Comparison of ENCODE assay signal across 1 cellular context in the genomic region with DNA sequence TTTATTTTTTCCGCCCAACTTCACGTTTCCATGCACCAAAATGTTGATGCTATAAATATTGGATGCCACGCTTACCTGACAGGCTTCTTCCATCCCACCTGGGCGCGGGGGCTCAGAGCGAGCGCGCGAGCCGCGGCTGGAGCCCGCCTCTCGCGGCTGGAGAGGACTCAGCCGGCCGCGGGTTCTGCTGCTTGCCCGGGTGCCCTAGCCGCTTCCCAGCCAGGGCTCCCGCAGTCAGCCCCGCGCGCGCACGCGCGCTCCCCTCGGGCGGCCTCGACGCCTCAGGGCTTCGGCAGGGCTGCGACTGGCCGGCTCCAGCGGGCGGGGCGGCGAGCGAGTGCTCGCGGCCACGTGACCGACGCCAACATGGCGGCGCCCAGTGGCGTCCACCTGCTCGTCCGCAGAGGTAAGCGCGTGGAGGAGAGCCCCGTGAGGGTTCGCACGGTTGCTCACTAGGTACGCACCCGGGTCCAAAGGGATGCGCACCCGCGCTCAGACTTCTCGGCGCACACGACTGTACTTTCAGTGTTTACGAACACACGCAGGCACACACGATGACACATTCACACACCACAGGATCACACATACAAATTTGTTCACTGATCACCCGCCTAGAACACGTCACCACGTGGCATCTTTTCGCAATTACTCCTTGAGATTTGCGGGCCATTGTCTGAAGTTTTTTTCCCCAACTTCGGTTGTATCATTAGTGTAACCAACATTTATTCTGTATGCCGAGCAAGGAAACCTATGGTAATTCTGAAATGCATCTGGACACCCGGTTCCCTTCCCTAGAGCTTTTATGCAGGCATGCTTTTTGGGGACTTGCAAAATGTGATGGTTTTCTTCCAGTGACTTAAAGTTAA.
TF ChIP-seq lines count a peak whose summit lies in the region.

A gene (plus strand): TSS at position 350 of the 866 bp plus-strand sequence. CDS start 17 bp downstream, at position 367.

TF ChIP-seq in HEK293, 187 proteins besides CTCF, POLR2A, EP300 and RAD21 (continued from another document and continues in another):
- TF ChIP-seq ZNF169 (tag by site-specific recombination; IDR thresholded peaks at IDR 0.05) (no peak), ZNF785 (tag by site-specific recombination; IDR thresholded peaks at IDR 0.05) (0 out of 2 replicates have a peak, but pooled peaks have one; percentile 45), ZNF571 (tag by site-specific recombination; IDR thresholded peaks at IDR 0.05) (no peak), FEZF1 (tag by site-specific recombination; IDR thresholded peaks at IDR 0.05) (0 out of 2 replicates have a peak, but pooled peaks have one; percentile 16), ZNF157 (tag by site-specific recombination; IDR thresholded peaks at IDR 0.05) (no peak), ZNF843 (tag by site-specific recombination; IDR thresholded peaks at IDR 0.05) (0 out of 2 replicates have a peak, but pooled peaks have one; percentile 29), ZNF658 (tag by site-specific recombination; IDR thresholded peaks at IDR 0.05) (no peak), ZNF394 (tag by site-specific recombination; IDR thresholded peaks at IDR 0.05; ENCODE audit: borderline replicate concordance) (no peak), ZNF48 (tag by site-specific recombination; IDR thresholded peaks at IDR 0.05) (no peak), ZBTB21 (tag by site-specific recombination; IDR thresholded peaks at IDR 0.05) (peak; percentile 52; the same call in 1 of the 2 replicates), MYNN (tag by site-specific recombination; IDR thresholded peaks at IDR 0.05; ENCODE audit: borderline replicate concordance) (no peak), ZXDB (tag by site-specific recombination; IDR thresholded peaks at IDR 0.05) (peak; percentile 77), ZFP37 (tag by site-specific recombination; IDR thresholded peaks at IDR 0.05) (0 out of 2 replicates have a peak, but pooled peaks have one; percentile 41), GLI4 (tag by site-specific recombination; IDR thresholded peaks at IDR 0.05) (no peak), HOXA7 (CRISPR knock-in tag; IDR thresholded peaks at IDR 0.05; ENCODE audit: borderline replicate concordance) (no peak), GLI2 (tag by site-specific recombination; IDR thresholded peaks at IDR 0.05; ENCODE audit: borderline replicate concordance, low read depth) (no peak), ZNF214 (tag by site-specific recombination; IDR thresholded peaks at IDR 0.05; ENCODE audit: borderline replicate concordance) (no peak), ZNF768 (tag by site-specific recombination; IDR thresholded peaks at IDR 0.05) (no peak), ZNF629 (tag by site-specific recombination; IDR thresholded peaks at IDR 0.05) (peak; percentile 64), KLF1 (tag by site-specific recombination; IDR thresholded peaks at IDR 0.05) (no peak), YY2 (tag by site-specific recombination; IDR thresholded peaks at IDR 0.05) (peak; percentile 94), ZNF660 (tag by site-specific recombination; IDR thresholded peaks at IDR 0.05) (peak; percentile 86), ZNF114 (tag by site-specific recombination; IDR thresholded peaks at IDR 0.05) (no peak), ZNF239 (tag by site-specific recombination; IDR thresholded peaks at IDR 0.05) (no peak), ZNF416 (tag by site-specific recombination; IDR thresholded peaks at IDR 0.05) (no peak), ZSCAN16 (tag by site-specific recombination; IDR thresholded peaks at IDR 0.05) (peak; percentile 98), ZNF311 (tag by site-specific recombination; IDR thresholded peaks at IDR 0.05; ENCODE audit: borderline replicate concordance) (no peak), ZNF596 (tag by site-specific recombination; IDR thresholded peaks at IDR 0.05) (peak; percentile 63; the same call in 1 of the 2 replicates), ZEB2 (tag by site-specific recombination; IDR thresholded peaks at IDR 0.05) (peak; percentile 85; the same call in 1 of the 2 replicates), KLF7 (tag by site-specific recombination; IDR thresholded peaks at IDR 0.05; ENCODE audit: borderline replicate concordance) (0 out of 2 replicates have a peak, but pooled peaks have one; percentile 31), IKZF3 (tag by site-specific recombination; IDR thresholded peaks at IDR 0.05) (no peak), ZNF791 (tag by site-specific recombination; IDR thresholded peaks at IDR 0.05) (no peak), ZNF610 (tag by site-specific recombination; IDR thresholded peaks at IDR 0.05; ENCODE audit: borderline replicate concordance) (no peak), ZNF324 (tag by site-specific recombination; IDR thresholded peaks at IDR 0.05) (peak; percentile 85), ZNF10 (tag by site-specific recombination; IDR thresholded peaks at IDR 0.05) (no peak)
- TF ChIP-seq, protein P1, sequence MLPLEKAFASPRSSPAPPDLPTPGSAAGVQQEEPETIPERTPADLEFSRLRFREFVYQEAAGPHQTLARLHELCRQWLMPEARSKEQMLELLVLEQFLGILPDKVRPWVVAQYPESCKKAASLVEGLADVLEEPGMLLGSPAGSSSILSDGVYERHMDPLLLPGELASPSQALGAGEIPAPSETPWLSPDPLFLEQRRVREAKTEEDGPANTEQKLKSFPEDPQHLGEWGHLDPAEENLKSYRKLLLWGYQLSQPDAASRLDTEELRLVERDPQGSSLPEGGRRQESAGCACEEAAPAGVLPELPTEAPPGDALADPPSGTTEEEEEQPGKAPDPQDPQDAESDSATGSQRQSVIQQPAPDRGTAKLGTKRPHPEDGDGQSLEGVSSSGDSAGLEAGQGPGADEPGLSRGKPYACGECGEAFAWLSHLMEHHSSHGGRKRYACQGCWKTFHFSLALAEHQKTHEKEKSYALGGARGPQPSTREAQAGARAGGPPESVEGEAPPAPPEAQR (tag by site-specific recombination; IDR thresholded peaks at IDR 0.05): 0 out of 2 replicates have a peak, but pooled peaks have one; percentile 45
- TF ChIP-seq, protein P2, sequence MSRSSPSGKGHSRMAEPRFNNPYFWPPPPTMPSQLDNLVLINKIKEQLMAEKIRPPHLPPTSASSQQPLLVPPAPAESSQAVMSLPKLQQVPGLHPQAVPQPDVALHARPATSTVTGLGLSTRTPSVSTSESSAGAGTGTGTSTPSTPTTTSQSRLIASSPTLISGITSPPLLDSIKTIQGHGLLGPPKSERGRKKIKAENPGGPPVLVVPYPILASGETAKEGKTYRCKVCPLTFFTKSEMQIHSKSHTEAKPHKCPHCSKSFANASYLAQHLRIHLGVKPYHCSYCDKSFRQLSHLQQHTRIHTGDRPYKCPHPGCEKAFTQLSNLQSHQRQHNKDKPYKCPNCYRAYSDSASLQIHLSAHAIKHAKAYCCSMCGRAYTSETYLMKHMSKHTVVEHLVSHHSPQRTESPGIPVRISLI (tag by site-specific recombination; IDR thresholded peaks at IDR 0.05): peak; percentile 21; the same call in 1 of the 2 replicates
- TF ChIP-seq, protein P3, sequence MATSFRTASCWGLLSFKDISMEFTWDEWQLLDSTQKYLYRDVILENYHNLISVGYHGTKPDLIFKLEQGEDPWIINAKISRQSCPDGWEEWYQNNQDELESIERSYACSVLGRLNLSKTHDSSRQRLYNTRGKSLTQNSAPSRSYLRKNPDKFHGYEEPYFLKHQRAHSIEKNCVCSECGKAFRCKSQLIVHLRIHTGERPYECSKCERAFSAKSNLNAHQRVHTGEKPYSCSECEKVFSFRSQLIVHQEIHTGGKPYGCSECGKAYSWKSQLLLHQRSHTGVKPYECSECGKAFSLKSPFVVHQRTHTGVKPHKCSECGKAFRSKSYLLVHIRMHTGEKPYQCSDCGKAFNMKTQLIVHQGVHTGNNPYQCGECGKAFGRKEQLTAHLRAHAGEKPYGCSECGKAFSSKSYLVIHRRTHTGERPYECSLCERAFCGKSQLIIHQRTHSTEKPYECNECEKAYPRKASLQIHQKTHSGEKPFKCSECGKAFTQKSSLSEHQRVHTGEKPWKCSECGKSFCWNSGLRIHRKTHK (tag by site-specific recombination; IDR thresholded peaks at IDR 0.05): no peak
- TF ChIP-seq, protein P4, sequence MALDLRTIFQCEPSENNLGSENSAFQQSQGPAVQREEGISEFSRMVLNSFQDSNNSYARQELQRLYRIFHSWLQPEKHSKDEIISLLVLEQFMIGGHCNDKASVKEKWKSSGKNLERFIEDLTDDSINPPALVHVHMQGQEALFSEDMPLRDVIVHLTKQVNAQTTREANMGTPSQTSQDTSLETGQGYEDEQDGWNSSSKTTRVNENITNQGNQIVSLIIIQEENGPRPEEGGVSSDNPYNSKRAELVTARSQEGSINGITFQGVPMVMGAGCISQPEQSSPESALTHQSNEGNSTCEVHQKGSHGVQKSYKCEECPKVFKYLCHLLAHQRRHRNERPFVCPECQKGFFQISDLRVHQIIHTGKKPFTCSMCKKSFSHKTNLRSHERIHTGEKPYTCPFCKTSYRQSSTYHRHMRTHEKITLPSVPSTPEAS (tag by site-specific recombination; IDR thresholded peaks at IDR 0.05): peak; percentile 68
- TF ChIP-seq, protein P5, sequence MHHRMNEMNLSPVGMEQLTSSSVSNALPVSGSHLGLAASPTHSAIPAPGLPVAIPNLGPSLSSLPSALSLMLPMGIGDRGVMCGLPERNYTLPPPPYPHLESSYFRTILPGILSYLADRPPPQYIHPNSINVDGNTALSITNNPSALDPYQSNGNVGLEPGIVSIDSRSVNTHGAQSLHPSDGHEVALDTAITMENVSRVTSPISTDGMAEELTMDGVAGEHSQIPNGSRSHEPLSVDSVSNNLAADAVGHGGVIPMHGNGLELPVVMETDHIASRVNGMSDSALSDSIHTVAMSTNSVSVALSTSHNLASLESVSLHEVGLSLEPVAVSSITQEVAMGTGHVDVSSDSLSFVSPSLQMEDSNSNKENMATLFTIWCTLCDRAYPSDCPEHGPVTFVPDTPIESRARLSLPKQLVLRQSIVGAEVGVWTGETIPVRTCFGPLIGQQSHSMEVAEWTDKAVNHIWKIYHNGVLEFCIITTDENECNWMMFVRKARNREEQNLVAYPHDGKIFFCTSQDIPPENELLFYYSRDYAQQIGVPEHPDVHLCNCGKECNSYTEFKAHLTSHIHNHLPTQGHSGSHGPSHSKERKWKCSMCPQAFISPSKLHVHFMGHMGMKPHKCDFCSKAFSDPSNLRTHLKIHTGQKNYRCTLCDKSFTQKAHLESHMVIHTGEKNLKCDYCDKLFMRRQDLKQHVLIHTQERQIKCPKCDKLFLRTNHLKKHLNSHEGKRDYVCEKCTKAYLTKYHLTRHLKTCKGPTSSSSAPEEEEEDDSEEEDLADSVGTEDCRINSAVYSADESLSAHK (tag by site-specific recombination; IDR thresholded peaks at IDR 0.05): no peak
- TF ChIP-seq, protein P6, sequence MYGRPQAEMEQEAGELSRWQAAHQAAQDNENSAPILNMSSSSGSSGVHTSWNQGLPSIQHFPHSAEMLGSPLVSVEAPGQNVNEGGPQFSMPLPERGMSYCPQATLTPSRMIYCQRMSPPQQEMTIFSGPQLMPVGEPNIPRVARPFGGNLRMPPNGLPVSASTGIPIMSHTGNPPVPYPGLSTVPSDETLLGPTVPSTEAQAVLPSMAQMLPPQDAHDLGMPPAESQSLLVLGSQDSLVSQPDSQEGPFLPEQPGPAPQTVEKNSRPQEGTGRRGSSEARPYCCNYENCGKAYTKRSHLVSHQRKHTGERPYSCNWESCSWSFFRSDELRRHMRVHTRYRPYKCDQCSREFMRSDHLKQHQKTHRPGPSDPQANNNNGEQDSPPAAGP (tag by site-specific recombination; IDR thresholded peaks at IDR 0.05): peak; percentile 80
- TF ChIP-seq, protein P7, sequence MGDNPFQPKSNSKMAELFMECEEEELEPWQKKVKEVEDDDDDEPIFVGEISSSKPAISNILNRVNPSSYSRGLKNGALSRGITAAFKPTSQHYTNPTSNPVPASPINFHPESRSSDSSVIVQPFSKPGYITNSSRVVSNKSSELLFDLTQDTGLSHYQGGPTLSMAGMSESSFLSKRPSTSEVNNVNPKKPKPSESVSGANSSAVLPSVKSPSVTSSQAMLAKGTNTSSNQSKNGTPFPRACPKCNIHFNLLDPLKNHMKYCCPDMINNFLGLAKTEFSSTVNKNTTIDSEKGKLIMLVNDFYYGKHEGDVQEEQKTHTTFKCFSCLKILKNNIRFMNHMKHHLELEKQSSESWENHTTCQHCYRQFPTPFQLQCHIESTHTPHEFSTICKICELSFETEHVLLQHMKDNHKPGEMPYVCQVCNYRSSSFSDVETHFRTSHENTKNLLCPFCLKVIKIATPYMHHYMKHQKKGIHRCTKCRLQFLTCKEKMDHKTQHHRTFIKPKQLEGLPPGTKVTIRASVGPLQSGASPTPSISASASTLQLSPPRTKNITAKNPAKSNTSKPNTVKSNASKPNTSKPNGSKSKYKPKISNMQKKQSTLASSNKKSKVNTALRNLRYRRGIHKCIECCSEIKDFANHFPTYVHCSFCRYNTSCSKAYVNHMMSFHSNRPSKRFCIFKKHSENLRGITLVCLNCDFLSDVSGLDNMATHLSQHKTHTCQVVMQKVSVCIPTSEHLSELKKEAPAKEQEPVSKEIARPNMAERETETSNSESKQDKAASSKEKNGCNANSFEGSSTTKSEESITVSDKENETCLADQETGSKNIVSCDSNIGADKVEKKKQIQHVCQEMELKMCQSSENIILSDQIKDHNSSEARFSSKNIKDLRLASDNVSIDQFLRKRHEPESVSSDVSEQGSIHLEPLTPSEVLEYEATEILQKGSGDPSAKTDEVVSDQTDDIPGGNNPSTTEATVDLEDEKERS (tag by site-specific recombination; IDR thresholded peaks at IDR 0.05): no peak
- TF ChIP-seq, protein P8, sequence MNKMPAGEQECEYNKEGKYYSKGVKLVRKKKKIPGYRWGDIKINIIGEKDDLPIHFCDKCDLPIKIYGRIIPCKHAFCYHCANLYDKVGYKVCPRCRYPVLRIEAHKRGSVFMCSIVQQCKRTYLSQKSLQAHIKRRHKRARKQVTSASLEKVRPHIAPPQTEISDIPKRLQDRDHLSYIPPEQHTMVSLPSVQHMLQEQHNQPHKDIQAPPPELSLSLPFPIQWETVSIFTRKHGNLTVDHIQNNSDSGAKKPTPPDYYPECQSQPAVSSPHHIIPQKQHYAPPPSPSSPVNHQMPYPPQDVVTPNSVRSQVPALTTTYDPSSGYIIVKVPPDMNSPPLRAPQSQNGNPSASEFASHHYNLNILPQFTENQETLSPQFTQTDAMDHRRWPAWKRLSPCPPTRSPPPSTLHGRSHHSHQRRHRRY (tag by site-specific recombination; IDR thresholded peaks at IDR 0.05): no peak
- TF ChIP-seq, protein P9, sequence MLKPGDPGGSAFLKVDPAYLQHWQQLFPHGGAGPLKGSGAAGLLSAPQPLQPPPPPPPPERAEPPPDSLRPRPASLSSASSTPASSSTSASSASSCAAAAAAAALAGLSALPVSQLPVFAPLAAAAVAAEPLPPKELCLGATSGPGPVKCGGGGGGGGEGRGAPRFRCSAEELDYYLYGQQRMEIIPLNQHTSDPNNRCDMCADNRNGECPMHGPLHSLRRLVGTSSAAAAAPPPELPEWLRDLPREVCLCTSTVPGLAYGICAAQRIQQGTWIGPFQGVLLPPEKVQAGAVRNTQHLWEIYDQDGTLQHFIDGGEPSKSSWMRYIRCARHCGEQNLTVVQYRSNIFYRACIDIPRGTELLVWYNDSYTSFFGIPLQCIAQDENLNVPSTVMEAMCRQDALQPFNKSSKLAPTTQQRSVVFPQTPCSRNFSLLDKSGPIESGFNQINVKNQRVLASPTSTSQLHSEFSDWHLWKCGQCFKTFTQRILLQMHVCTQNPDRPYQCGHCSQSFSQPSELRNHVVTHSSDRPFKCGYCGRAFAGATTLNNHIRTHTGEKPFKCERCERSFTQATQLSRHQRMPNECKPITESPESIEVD (tag by site-specific recombination; IDR thresholded peaks at IDR 0.05): no peak
